15 cellular contexts compared by ENCODE assay signal in the genomic region with DNA sequence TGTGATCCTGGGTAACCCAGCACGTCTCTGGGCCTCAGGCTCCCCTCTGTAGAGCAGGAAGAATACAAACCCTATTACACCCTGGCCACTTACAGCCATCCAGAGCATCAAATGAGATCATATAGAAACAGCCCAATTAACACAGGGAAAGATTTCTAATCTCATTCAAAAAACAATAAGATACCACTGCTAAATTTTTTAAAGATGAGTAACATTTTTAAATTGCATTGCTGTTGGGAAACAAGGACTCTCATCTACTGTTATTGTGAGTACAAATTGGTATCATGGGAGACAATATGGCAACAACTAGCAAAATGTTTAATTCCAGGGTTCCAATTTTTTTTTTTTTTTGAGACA. TPM values are rescaled to one million over a fixed set of nuclear protein-coding genes. Genes with fewer than 3 reads are reported as not detected.
DNase-seq lines count a peak whose midpoint lies in the region; ATAC-seq, FAIRE-seq and TF ChIP-seq lines count a peak whose summit lies in the region.
"Had no signal": no experiment of that assay in that cellular context is flagged by ENCODE, and none has a peak within 500 bp of the region (broad histone marks: within the 10 kb centered on the region; RNA-seq: fewer than 3 reads in every experiment).

No MANE protein-coding gene starts in this region.

- H3K27ac Mint-ChIP-seq in astrocyte (ENCODE audit: unreplicated experiment), result no peak overlapping the region
- no peak overlapping the region for H3K27ac Mint-ChIP-seq in activated naive CD8-positive, alpha-beta T cell treated with anti-CD3 and anti-CD28 coated beads, Interleukin-2, amount 50 U/mL, for 24 hours
- H3K27ac Mint-ChIP-seq: activated CD4-positive, alpha-beta memory T cell treated with anti-CD3 and anti-CD28 coated beads, Interleukin-2, amount 10 ng/mL, durations not matched to agents 7 days and 5 days; naive thymus-derived CD4-positive, alpha-beta T cell had no signal

- DNase-seq in A549 (ENCODE audit: low read depth in 1 of 2, low spot score in 1 of 2), result no peak
- peak; percentile 42 for DNase-seq in HCEC 1CT
- peak; percentile 39 for DNase-seq in astrocyte (ENCODE audit: low read depth)
- peak in 1 of 2 donors; percentile 38 for DNase-seq in foreskin keratinocyte
- no peak for DNase-seq in NCI-H1092 treated with DMSO at 0.1 percent for 48 hours (lab: John Stamatoyannopoulos, UW)
- DNase-seq in activated naive CD8-positive, alpha-beta T cell treated with anti-CD3 and anti-CD28 coated beads, Interleukin-2, amount 50 U/mL, for 24 hours, result no peak
- DNase-seq: NCI-H524 treated with DMSO at 0.1 percent for 48 hours had no signal

- H3K27me3 ChIP-seq in astrocyte (ENCODE audit: insufficient read depth, low read length) (no peaks in the 10 kb centered on the region), foreskin keratinocyte (no peaks in the 10 kb centered on the region)
- H3K27me3 ChIP-seq: esophagus muscularis mucosa, upper lobe of right lung had no signal

- ATAC-seq in A549 (peak; percentile 22 to 48; a peak in 4 of 6 replicates), foreskin keratinocyte (peak; percentile 13), GM21737 (IDR thresholded peaks at IDR 0.05; ENCODE audit: unreplicated experiment) (no peak), HG03159 (IDR thresholded peaks at IDR 0.05; ENCODE audit: unreplicated experiment) (no peak)
- ATAC-seq in activated naive CD8-positive, alpha-beta T cell treated with anti-CD3 and anti-CD28 coated beads, Interleukin-2, amount 50 U/mL, for 24 hours, result no peak

- H3K9me3 ChIP-seq in A549, result no peaks in the 10 kb centered on the region
- H3K9me3 ChIP-seq in astrocyte (ENCODE audit: insufficient read depth, low read depth, low read length), result no peaks in the 10 kb centered on the region
- H3K9me3 ChIP-seq: esophagus muscularis mucosa, upper lobe of right lung had no signal

- H3K27me3 Mint-ChIP-seq in astrocyte (ENCODE audit: low read depth, unreplicated experiment), result peaks cover 10% of the 10 kb centered on the region
- H3K27me3 Mint-ChIP-seq in activated naive CD8-positive, alpha-beta T cell treated with anti-CD3 and anti-CD28 coated beads, Interleukin-2, amount 50 U/mL, for 24 hours, result peaks cover 2% of the 10 kb centered on the region

- H3K9ac ChIP-seq in astrocyte (ENCODE audit: low read length), result no peak overlapping the region

- TF ChIP-seq RAD21 in A549 (conservative IDR thresholded peaks at IDR 0.05 in 1 of 2, IDR thresholded peaks at IDR 0.05 in 1 of 2), result no peak

- no peak for FAIRE-seq in A549 (lab: Jason Lieb, UNC)
- FAIRE-seq in astrocyte (lab: Jason Lieb, UNC), result no peak
- FAIRE-seq: D721Med had no signal

- POLR2A ChIA-PET in A549 (lab: Yijun Ruan, JAX), result interaction anchor here (0.8 to 1.2 kb wide), 2 partner anchors 52 to 71 kb away, joined by 4 to 17 read pairs; no protein-coding TSS in a partner anchor

- no peak for TF ChIP-seq CTCF in A549 (IDR thresholded peaks at IDR 0.05)
- TF ChIP-seq CTCF in astrocyte (IDR thresholded peaks at IDR 0.05; ENCODE audit: insufficient read depth, low read depth, low read length), result no peak
- TF ChIP-seq CTCF in foreskin keratinocyte (conservative IDR thresholded peaks at IDR 0.05), result no peak

- H3K4me3 Mint-ChIP-seq in astrocyte (ENCODE audit: unreplicated experiment), result no peak overlapping the region
- no peak overlapping the region for H3K4me3 Mint-ChIP-seq in activated naive CD8-positive, alpha-beta T cell treated with anti-CD3 and anti-CD28 coated beads, Interleukin-2, amount 50 U/mL, for 24 hours
- H3K4me3 Mint-ChIP-seq: activated CD4-positive, alpha-beta memory T cell treated with anti-CD3 and anti-CD28 coated beads, Interleukin-2, amount 10 ng/mL, durations not matched to agents 7 days and 5 days; naive thymus-derived CD4-positive, alpha-beta T cell; stimulated activated naive CD8-positive, alpha-beta T cell treated with anti-CD3 and anti-CD28 coated beads, Interleukin-15, amount 100 ng/mL, for 72 hours had no signal

- no peaks in the 10 kb centered on the region for H3K79me2 ChIP-seq in astrocyte (ENCODE audit: insufficient read depth, low read length)

- H3K27ac ChIP-seq in A549 (peak overlapping the region in 1 of 2 experiments; percentile 65; a peak in 2 of 6 replicates), astrocyte (ENCODE audit: low read depth, low read length) (no peak overlapping the region), foreskin keratinocyte (no peak overlapping the region)
- H3K27ac ChIP-seq: esophagus muscularis mucosa, upper lobe of right lung had no signal

- H3K36me3 ChIP-seq in astrocyte (ENCODE audit: insufficient read depth, low read length), result no peaks in the 10 kb centered on the region
- H3K36me3 ChIP-seq: upper lobe of right lung had no signal

- H4K20me1 ChIP-seq in astrocyte (ENCODE audit: insufficient read depth, low read length), result no peaks in the 10 kb centered on the region

- no peak overlapping the region for H3K4me3 ChIP-seq in A549
- no peak overlapping the region for H3K4me3 ChIP-seq in astrocyte (ENCODE audit: insufficient read depth, low read depth, low read length)
- H3K4me3 ChIP-seq: esophagus muscularis mucosa, upper lobe of right lung had no signal

- peaks cover 5% of the 10 kb centered on the region for H3K4me1 Mint-ChIP-seq in astrocyte (ENCODE audit: low read depth, unreplicated experiment)
- peaks cover 3% of the 10 kb centered on the region for H3K4me1 Mint-ChIP-seq in activated naive CD8-positive, alpha-beta T cell treated with anti-CD3 and anti-CD28 coated beads, Interleukin-2, amount 50 U/mL, for 24 hours

- TF ChIP-seq EP300 in A549 (IDR thresholded peaks at IDR 0.05), result no peak

- CTCF ChIA-PET in A549 (lab: Yijun Ruan, JAX), result interaction anchor here (0.6 to 10.1 kb wide), 26 partner anchors 9 to 261 kb away, joined by 3 to 203 read pairs (median 4); partner anchors contain the start of gene SRL

- no peaks in the 10 kb centered on the region for H3K36me3 Mint-ChIP-seq in astrocyte (ENCODE audit: low read depth, unreplicated experiment)
- H3K36me3 Mint-ChIP-seq in activated naive CD8-positive, alpha-beta T cell treated with anti-CD3 and anti-CD28 coated beads, Interleukin-2, amount 50 U/mL, for 24 hours (ENCODE audit: low read depth), result no peaks in the 10 kb centered on the region
- H3K36me3 Mint-ChIP-seq: naive thymus-derived CD4-positive, alpha-beta T cell had no signal

- peaks cover 7% of the 10 kb centered on the region; the same call in 2 of the 3 replicates for H3K4me1 ChIP-seq in A549
- peaks cover 7% of the 10 kb centered on the region for H3K4me1 ChIP-seq in astrocyte (ENCODE audit: insufficient read depth, low read length)
- no peaks in the 10 kb centered on the region for H3K4me1 ChIP-seq in foreskin keratinocyte

- no peak for TF ChIP-seq POLR2A in A549 (IDR thresholded peaks at IDR 0.05; ENCODE audit: low read length)

- no peak overlapping the region for H2AFZ ChIP-seq in astrocyte (ENCODE audit: low read depth, low read length)

- 88% methylated on average over 1 of the region's 1 CpG for WGBS in A549 (ENCODE audit: missing lambda C conversion rate)

- no peaks in the 10 kb centered on the region for H3K9me3 Mint-ChIP-seq in astrocyte (ENCODE audit: unreplicated experiment)
- no peaks in the 10 kb centered on the region for H3K9me3 Mint-ChIP-seq in activated naive CD8-positive, alpha-beta T cell treated with anti-CD3 and anti-CD28 coated beads, Interleukin-2, amount 50 U/mL, for 24 hours
- H3K9me3 Mint-ChIP-seq: activated CD4-positive, alpha-beta memory T cell treated with anti-CD3 and anti-CD28 coated beads, Interleukin-2, amount 10 ng/mL, durations not matched to agents 7 days and 5 days; stimulated activated naive CD8-positive, alpha-beta T cell treated with anti-CD3 and anti-CD28 coated beads, Interleukin-15, amount 100 ng/mL, for 72 hours had no signal

- H3K4me2 ChIP-seq in A549 (no peak overlapping the region), astrocyte (ENCODE audit: low read length) (no peak overlapping the region)

TF ChIP-seq in A549, 52 proteins besides CTCF, POLR2A, EP300 and RAD21:
- TF ChIP-seq HDAC2 (IDR thresholded peaks at IDR 0.05), result no peak
- TF ChIP-seq MAX (IDR thresholded peaks at IDR 0.05), result no peak
- TF ChIP-seq KDM1A (IDR thresholded peaks at IDR 0.05; ENCODE audit: low read depth), result no peak
- no peak for TF ChIP-seq HOXB5 (CRISPR knock-in tag; IDR thresholded peaks at IDR 0.05)
- TF ChIP-seq JUN (IDR thresholded peaks at IDR 0.05), result no peak

RNA-seq across cellular contexts. Expression of gene SRL, which starts 41.1 kb away (rescaled TPM):
- polyA plus RNA-seq in A549 (2011; rRNA removed), result not detected in 2 replicates
- polyA plus RNA-seq in A549 (2012; cell fraction: cytosol; rRNA removed), result 0.01 TPM in 1 of 2 replicates, not detected in the other
- polyA plus RNA-seq in A549 (2012; cell fraction: nucleus; rRNA removed), result 0.05 TPM in 1 of 2 replicates, not detected in the other
- 0.03 to 0.05 TPM (median 0.03 TPM) in 3 replicates for polyA plus RNA-seq in A549 (2017; fragmentation: RNase III; extraction: RNeasy Plus Mini Kit Qiagen cat#74134 plus additional on column Dnase treatment)
- 0.12 TPM in 1 of 2 replicates, not detected in the other for polyA minus RNA-seq in A549 (2011; rRNA and poly(A)+ RNA removed)
- not detected in 2 replicates for total RNA-seq in astrocyte
- not detected in 2 replicates for total RNA-seq in foreskin keratinocyte
- polyA plus RNA-seq in foreskin keratinocyte, result not detected in 2 replicates
- total RNA-seq: activated CD4-positive, alpha-beta memory T cell treated with anti-CD3 and anti-CD28 coated beads, Interleukin-2, amount 10 ng/mL, durations not matched to agents 7 days and 5 days; naive thymus-derived CD4-positive, alpha-beta T cell had no signal
- polyA plus RNA-seq: naive thymus-derived CD4-positive, alpha-beta T cell had no signal

Comparison
In these comparisons a context has a peak if more than half of its experiments do, and no peak if none do; other contexts are left out.
1. ATAC-seq: peak in A549 (2 of 2) and foreskin keratinocyte (single experiment); none in GM21737 (single experiment), HG03159 (single experiment) and activated naive CD8-positive, alpha-beta T cell treated with anti-CD3 and anti-CD28 coated beads, Interleukin-2, amount 50 U/mL, for 24 hours (single experiment).
2. DNase-seq: peak in HCEC 1CT (single experiment) and astrocyte (single experiment); none in A549 (0 of 2), NCI-H1092 treated with DMSO at 0.1 percent for 48 hours (single experiment) and activated naive CD8-positive, alpha-beta T cell treated with anti-CD3 and anti-CD28 coated beads, Interleukin-2, amount 50 U/mL, for 24 hours (single experiment).